19 cellular contexts compared by ENCODE assay signal in genomic region chr5:15587941-15588340, GRCh38.
"Had no signal": no experiment of that assay in that cellular context is flagged by ENCODE, and none has a peak within 500 bp of the region (broad histone marks: within the 10 kb centered on the region; RNA-seq: fewer than 3 reads in every experiment).

No MANE protein-coding gene starts in this region.

- H3K4me1 ChIP-seq: right atrium auricular region had no signal

- H3K36me3 ChIP-seq: right atrium auricular region, uterus had no signal

- H3K27ac ChIP-seq: epithelial cell of prostate, right atrium auricular region, tibial nerve had no signal

- H3K9me3 ChIP-seq: uterus had no signal

- H3K27ac Mint-ChIP-seq: activated CD4-positive, alpha-beta T cell treated with anti-CD3 and anti-CD28 coated beads, Interleukin-2, amount 10 ng/mL, durations not matched to agents 24 days and 14 days; activated naive CD8-positive, alpha-beta T cell treated with anti-CD3 and anti-CD28 coated beads for 36 hours; progenitor cell of endocrine pancreas; T-helper 2 cell treated with Interferon-gamma antibody and Interleukin-4, amounts not matched to agents 5 μg/mL and 100 μg/mL, for 36 hours had no signal

- H3K4me3 ChIP-seq: right atrium auricular region, tibial nerve, uterus had no signal

- DNase-seq: activated CD4-positive, alpha-beta T cell treated with anti-CD3 and anti-CD28 coated beads, Interleukin-2, amount 10 ng/mL, durations not matched to agents 24 days and 14 days; activated CD4-positive, CD25-positive, alpha-beta regulatory T cell; activated CD8-positive, alpha-beta memory T cell treated with anti-CD3 and anti-CD28 coated beads, Interleukin-2, amount 50 U/mL, for 48 hours; activated naive CD8-positive, alpha-beta T cell treated with anti-CD3 and anti-CD28 coated beads for 36 hours; anterior cingulate cortex; dermis blood vessel endothelial cell; foreskin melanocyte; mesendoderm; small intestine; stimulated activated CD4-positive, alpha-beta T cell treated with anti-CD3 and anti-CD28 coated beads, Interleukin-4, amount 100 ng/mL, for 24 hours; stimulated activated naive CD4-positive, alpha-beta T cell treated with Interleukin-2 at 50 U/mL for 16 hours; substantia nigra; uterus had no signal

- H3K27me3 ChIP-seq: right atrium auricular region, tibial nerve, uterus had no signal

- H3K4me1 Mint-ChIP-seq: activated CD4-positive, alpha-beta T cell treated with anti-CD3 and anti-CD28 coated beads, Interleukin-2, amount 10 ng/mL, durations not matched to agents 24 days and 14 days; activated naive CD8-positive, alpha-beta T cell treated with anti-CD3 and anti-CD28 coated beads for 36 hours had no signal

- H3K36me3 Mint-ChIP-seq: activated naive CD8-positive, alpha-beta T cell treated with anti-CD3 and anti-CD28 coated beads for 36 hours had no signal

- H3K27me3 Mint-ChIP-seq: activated CD4-positive, alpha-beta T cell treated with anti-CD3 and anti-CD28 coated beads, Interleukin-2, amount 10 ng/mL, durations not matched to agents 24 days and 14 days; activated naive CD8-positive, alpha-beta T cell treated with anti-CD3 and anti-CD28 coated beads for 36 hours; progenitor cell of endocrine pancreas had no signal

- FAIRE-seq: bronchial epithelial cell, small intestine had no signal

- H3K4me3 Mint-ChIP-seq: activated CD4-positive, alpha-beta T cell treated with anti-CD3 and anti-CD28 coated beads, Interleukin-2, amount 10 ng/mL, durations not matched to agents 24 days and 14 days; activated naive CD8-positive, alpha-beta T cell treated with anti-CD3 and anti-CD28 coated beads for 36 hours; T-helper 2 cell treated with Interferon-gamma antibody and Interleukin-4, amounts not matched to agents 5 μg/mL and 100 μg/mL, for 36 hours had no signal
